ENCODE assay signal across 20 cellular contexts in the genomic region with DNA sequence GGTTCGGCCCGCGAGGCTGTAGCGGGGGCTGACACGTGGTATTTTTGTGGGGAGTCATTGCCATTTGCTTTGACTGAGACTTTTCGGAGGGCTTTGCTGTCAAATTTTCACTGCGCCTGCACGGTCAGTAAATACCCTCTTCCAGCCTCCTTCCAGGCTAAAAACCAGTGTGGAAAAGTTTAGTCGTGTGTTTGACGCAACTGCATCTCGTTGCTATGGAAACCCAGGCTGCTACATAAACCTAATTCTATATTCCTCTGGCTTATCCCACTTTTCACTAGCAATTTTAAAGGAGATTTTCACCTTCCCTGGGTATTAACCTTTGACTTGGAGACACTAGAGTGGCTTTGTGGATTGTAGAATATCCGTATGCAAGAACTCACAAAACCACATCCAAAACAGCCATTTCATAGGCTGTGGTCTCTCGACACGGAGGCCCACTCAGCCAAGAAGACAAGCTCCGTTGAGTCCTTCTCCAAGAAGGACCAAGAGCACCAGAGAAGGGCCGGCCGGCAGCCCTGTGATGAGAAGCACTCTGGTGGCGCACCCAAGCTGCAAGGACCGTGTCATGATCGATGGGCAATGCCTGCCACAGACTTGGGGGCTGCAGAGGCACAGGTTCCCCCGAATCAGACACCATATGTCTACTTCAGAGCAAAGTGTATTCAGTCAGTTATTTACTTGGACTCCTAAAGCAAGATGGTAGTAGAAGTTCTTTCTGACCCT. TPM values are rescaled to one million over a fixed set of nuclear protein-coding genes. Genes with fewer than 3 reads are reported as not detected.
DNase-seq lines count a peak whose midpoint lies in the region; ATAC-seq and TF ChIP-seq lines count a peak whose summit lies in the region.
"Had no signal": no experiment of that assay in that cellular context is flagged by ENCODE, and none has a peak within 500 bp of the region (broad histone marks: within the 10 kb centered on the region; RNA-seq: fewer than 3 reads in every experiment).

No MANE protein-coding gene starts in this region.

- H3K27ac Mint-ChIP-seq in activated T-cell treated with anti-CD3 and anti-CD28 coated beads, Interleukin-2, amount 50 U/mL, for 72 hours = peak overlapping the region; percentile 3
- peak overlapping the region; percentile 52 for H3K27ac Mint-ChIP-seq in endothelial cell (ENCODE audit: unreplicated experiment)

- H2AFZ ChIP-seq in neuron (ENCODE audit: low read depth, low read length) = peak overlapping the region; percentile 62
- H2AFZ ChIP-seq: GM23248 had no signal

- H3K27me3 Mint-ChIP-seq in activated T-cell treated with anti-CD3 and anti-CD28 coated beads, Interleukin-2, amount 50 U/mL, for 72 hours (ENCODE audit: low read depth) = no peaks in the 10 kb centered on the region
- H3K27me3 Mint-ChIP-seq in endothelial cell (ENCODE audit: unreplicated experiment) = peaks cover 3% of the 10 kb centered on the region

- H3K9me3 ChIP-seq in neuron (ENCODE audit: low read length) = no peaks in the 10 kb centered on the region

- TF ChIP-seq CTCF in endothelial cell (IDR thresholded peaks at IDR 0.05; ENCODE audit: unreplicated experiment) (no peak), coronary artery (IDR thresholded peaks at IDR 0.05) (no peak)

- H3K27me3 ChIP-seq in neuron (ENCODE audit: insufficient read depth, low read length) = no peaks in the 10 kb centered on the region
- H3K27me3 ChIP-seq: BLaER1 had no signal

- H3K9me3 Mint-ChIP-seq in activated T-cell treated with anti-CD3 and anti-CD28 coated beads, Interleukin-2, amount 50 U/mL, for 72 hours = no peaks in the 10 kb centered on the region
- no peaks in the 10 kb centered on the region for H3K9me3 Mint-ChIP-seq in endothelial cell (ENCODE audit: unreplicated experiment)

- H3K4me3 Mint-ChIP-seq in activated T-cell treated with anti-CD3 and anti-CD28 coated beads, Interleukin-2, amount 50 U/mL, for 72 hours = no peak overlapping the region
- no peak overlapping the region for H3K4me3 Mint-ChIP-seq in endothelial cell (ENCODE audit: unreplicated experiment)
- H3K4me3 Mint-ChIP-seq: CD4-positive, alpha-beta memory T cell had no signal

- H3K4me1 Mint-ChIP-seq in activated T-cell treated with anti-CD3 and anti-CD28 coated beads, Interleukin-2, amount 50 U/mL, for 72 hours (ENCODE audit: low read depth) = peaks cover 22% of the 10 kb centered on the region
- peaks cover 5% of the 10 kb centered on the region for H3K4me1 Mint-ChIP-seq in endothelial cell (ENCODE audit: unreplicated experiment)

- H3K27ac ChIP-seq in coronary artery = no peak overlapping the region
- H3K27ac ChIP-seq: BLaER1, GM23248 had no signal

- no peak for ATAC-seq in activated T-cell treated with anti-CD3 and anti-CD28 coated beads, Interleukin-2, amount 50 U/mL, for 72 hours (replicated peaks in 1 of 2)
- ATAC-seq in HG02678 (IDR thresholded peaks at IDR 0.05; ENCODE audit: unreplicated experiment) = no peak
- no peak for ATAC-seq in GM18519 (IDR thresholded peaks at IDR 0.05; ENCODE audit: low FRiP score, unreplicated experiment)

- H3K36me3 Mint-ChIP-seq in activated T-cell treated with anti-CD3 and anti-CD28 coated beads, Interleukin-2, amount 50 U/mL, for 72 hours (ENCODE audit: insufficient read depth in 2 of 2) = no peaks in the 10 kb centered on the region
- H3K36me3 Mint-ChIP-seq in endothelial cell (ENCODE audit: low read depth, unreplicated experiment) = no peaks in the 10 kb centered on the region
- H3K36me3 Mint-ChIP-seq: CD4-positive, alpha-beta memory T cell had no signal

- no peak for DNase-seq in activated T-cell treated with anti-CD3 and anti-CD28 coated beads, Interleukin-2, amount 50 U/mL, for 72 hours
- DNase-seq in activated T-cell treated with anti-CD3 and anti-CD28 coated beads for 4 hours (no peak), endothelial cell (ENCODE audit: low spot score) (no peak), coronary artery (ENCODE audit: low spot score) (no peak)
- DNase-seq: CD4-positive, alpha-beta memory T cell; DMS153; GF-D8; GM23248; HCEC 1CT; NCI-H1694 treated with DMSO at 0.1 percent for 48 hours; NCI-H510A; NCI-H774; Right ventricle myocardium superior had no signal

- H3K4me1 ChIP-seq in neuron (ENCODE audit: insufficient read depth, low read length) = peaks cover 4% of the 10 kb centered on the region
- H3K4me1 ChIP-seq: BLaER1 had no signal

- H3K4me3 ChIP-seq in neuron (ENCODE audit: low read length) = no peak overlapping the region
- H3K4me3 ChIP-seq in coronary artery = no peak overlapping the region
- H3K4me3 ChIP-seq: BLaER1, GM23248 had no signal

- no peaks in the 10 kb centered on the region for H3K36me3 ChIP-seq in neuron (ENCODE audit: insufficient read depth, low read length)
- H3K36me3 ChIP-seq: BLaER1 had no signal

RNA-seq across cellular contexts. Expression of a gene that starts 38.4 kb away (rescaled TPM):
- under 1 TPM; 0.24 to 0.81 TPM for total RNA-seq in activated T-cell treated with anti-CD3 and anti-CD28 coated beads, Interleukin-2, amount 50 U/mL, for 72 hours
- 0.41 TPM for total RNA-seq in endothelial cell (ENCODE audit: unreplicated experiment)
- total RNA-seq: A673; CD4-positive, alpha-beta memory T cell; GM23248; LHCN-M2; OCI-LY7; Right ventricle myocardium superior had no signal
